In genomic region chrX:120250522-120251271, GRCh38 we compare ENCODE assay signal across 8 cellular contexts. TPM values are rescaled to one million over a fixed set of nuclear protein-coding genes. Genes with fewer than 3 reads are reported as not detected.
DNase-seq lines count a peak whose midpoint lies in the region; ATAC-seq and TF ChIP-seq lines count a peak whose summit lies in the region.

TSS of gene ZBTB33 (plus strand) at chrX:120250812. CDS start at chrX:120253416, 2,604 bp downstream.

- peak; percentile 80 for DNase-seq in GM10266 (ENCODE audit: extremely low spot score)
- DNase-seq in NCI-H1048 (lab: John Stamatoyannopoulos, UW), result peak; percentile 67
- peak; percentile 90 for DNase-seq in globus pallidus (ENCODE audit: low spot score)
- peak; percentile 76 for DNase-seq in occipital lobe (lab: John Stamatoyannopoulos, UW)

- TF ChIP-seq CTCF in GM10266 (IDR thresholded peaks at IDR 0.05; ENCODE audit: control insufficient read depth, insufficient read depth, low read depth, missing control alignments), result peak; percentile 65

- no peak within 1 kb of the TSS for H3K27ac ChIP-seq in temporal lobe (ENCODE audit: low read depth, low read length)

- peak within 1 kb of the TSS; percentile 97 for H3K27ac Mint-ChIP-seq in activated naive CD4-positive, alpha-beta T cell treated with anti-CD3 and anti-CD28 coated beads, Interleukin-2, amount 50 U/mL, for 24 hours

- no peaks in the 10 kb centered on the region for H3K9me3 Mint-ChIP-seq in activated naive CD4-positive, alpha-beta T cell treated with anti-CD3 and anti-CD28 coated beads, Interleukin-2, amount 50 U/mL, for 24 hours

- peaks cover 30% of the 10 kb centered on the region for H3K4me1 Mint-ChIP-seq in activated naive CD4-positive, alpha-beta T cell treated with anti-CD3 and anti-CD28 coated beads, Interleukin-2, amount 50 U/mL, for 24 hours

- no peaks in the 10 kb centered on the region for H3K27me3 Mint-ChIP-seq in activated naive CD4-positive, alpha-beta T cell treated with anti-CD3 and anti-CD28 coated beads, Interleukin-2, amount 50 U/mL, for 24 hours

- peaks cover 7% of the 10 kb centered on the region for H3K36me3 Mint-ChIP-seq in activated naive CD4-positive, alpha-beta T cell treated with anti-CD3 and anti-CD28 coated beads, Interleukin-2, amount 50 U/mL, for 24 hours

- H3K4me3 Mint-ChIP-seq in activated naive CD4-positive, alpha-beta T cell treated with anti-CD3 and anti-CD28 coated beads, Interleukin-2, amount 50 U/mL, for 24 hours, result peak within 1 kb of the TSS; percentile 96

- peak; percentile 98 for ATAC-seq in HG02588 (IDR thresholded peaks at IDR 0.05; ENCODE audit: unreplicated experiment)
- ATAC-seq in SK-N-SH treated with all-trans-retinoic acid at 6 μM for 48 hours, result peak; percentile 99

TF ChIP-seq in SK-N-SH treated with all-trans-retinoic acid at 6 μM for 48 hours, 23 proteins besides CTCF, POLR2A, EP300 and RAD21:
- TF ChIP-seq PATZ1 (CRISPR knock-in tag; IDR thresholded peaks at IDR 0.05; ENCODE audit: borderline replicate concordance) (no peak), TCF4 (CRISPR knock-in tag; IDR thresholded peaks at IDR 0.05; ENCODE audit: borderline replicate concordance) (no peak), TOX (CRISPR knock-in tag; IDR thresholded peaks at IDR 0.05; ENCODE audit: borderline replicate concordance) (no peak), POU6F1 (CRISPR knock-in tag; IDR thresholded peaks at IDR 0.05; ENCODE audit: borderline replicate concordance, low read depth) (no peak), ZNF70 (CRISPR knock-in tag; IDR thresholded peaks at IDR 0.05) (no peak), TSHZ2 (CRISPR knock-in tag; IDR thresholded peaks at IDR 0.05) (no peak), ZC3H10 (CRISPR knock-in tag; IDR thresholded peaks at IDR 0.05) (no peak), ESRRG (CRISPR knock-in tag; IDR thresholded peaks at IDR 0.05) (no peak), BACH2 (CRISPR knock-in tag; IDR thresholded peaks at IDR 0.05; ENCODE audit: borderline replicate concordance) (no peak), CREB5 (CRISPR knock-in tag; IDR thresholded peaks at IDR 0.05; ENCODE audit: low read depth) (no peak), ZFP30 (CRISPR knock-in tag; IDR thresholded peaks at IDR 0.05) (no peak), ZNF565 (CRISPR knock-in tag; conservative IDR thresholded peaks at IDR 0.05; ENCODE audit: low read depth) (no peak), ARNTL (CRISPR knock-in tag; IDR thresholded peaks at IDR 0.05; ENCODE audit: borderline replicate concordance, low read depth) (no peak), GLIS3 (CRISPR knock-in tag; IDR thresholded peaks at IDR 0.05) (no peak), CSDC2 (CRISPR knock-in tag; IDR thresholded peaks at IDR 0.05) (no peak), SNAI2 (CRISPR knock-in tag; IDR thresholded peaks at IDR 0.05) (no peak), PPARA (CRISPR knock-in tag; IDR thresholded peaks at IDR 0.05; ENCODE audit: borderline replicate concordance) (no peak)

RNA-seq across cellular contexts. Expression of gene ZBTB33, which starts in this region (rescaled TPM):
- total RNA-seq in occipital lobe (50.5 TPM), temporal lobe (33.7 TPM)
